ENCODE assay signal across 1 cellular context in the genomic region with DNA sequence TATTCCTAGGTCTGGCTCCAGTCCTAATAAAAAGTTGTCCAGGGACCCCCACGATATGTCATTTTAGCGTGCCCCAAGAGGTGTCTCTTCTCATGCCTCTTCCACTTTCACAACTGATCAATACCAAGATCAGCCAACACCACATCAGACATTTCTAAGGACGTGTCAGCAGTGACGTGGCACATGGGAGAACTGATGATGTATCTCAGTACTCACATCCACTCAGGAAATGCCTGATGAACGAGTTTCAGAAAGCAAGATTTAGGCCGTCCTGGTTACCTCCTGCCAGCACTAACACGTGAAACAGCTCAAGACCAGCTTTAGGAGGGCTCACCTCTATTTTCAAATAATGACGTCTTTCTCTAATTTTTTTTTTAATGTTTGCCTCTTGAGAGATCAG.
TF ChIP-seq lines count a peak whose summit lies in the region.

No MANE protein-coding gene starts in this region.

TF ChIP-seq in GM12878, 131 proteins besides CTCF, POLR2A, EP300 and RAD21 (continued from another document):
- TF ChIP-seq TBL1XR1 (IDR thresholded peaks at IDR 0.05; ENCODE audit: low read depth, low read length), result no peak
- TF ChIP-seq, protein P1, sequence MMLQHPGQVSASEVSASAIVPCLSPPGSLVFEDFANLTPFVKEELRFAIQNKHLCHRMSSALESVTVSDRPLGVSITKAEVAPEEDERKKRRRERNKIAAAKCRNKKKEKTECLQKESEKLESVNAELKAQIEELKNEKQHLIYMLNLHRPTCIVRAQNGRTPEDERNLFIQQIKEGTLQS (IDR thresholded peaks at IDR 0.05; ENCODE audit: borderline replicate concordance, extremely low read depth, low read depth, low read length), result no peak
- TF ChIP-seq FOS (IDR thresholded peaks at IDR 0.05; ENCODE audit: borderline replicate concordance, extremely low read depth, insufficient read length), result no peak
- TF ChIP-seq ZSCAN29 (IDR thresholded peaks at IDR 0.05), result no peak
- TF ChIP-seq KDM1A (IDR thresholded peaks at IDR 0.05; ENCODE audit: borderline replicate concordance), result no peak
- no peak for TF ChIP-seq SP1 (IDR thresholded peaks at IDR 0.05; ENCODE audit: low read depth, low read length)
- no peak for TF ChIP-seq ZNF24 (IDR thresholded peaks at IDR 0.05)
- TF ChIP-seq MYC (IDR thresholded peaks at IDR 0.05; ENCODE audit: insufficient read depth, insufficient read length, insufficient replicate concordance, low read length, severe bottlenecking), result no peak
- no peak for TF ChIP-seq EZH2 (IDR thresholded peaks at IDR 0.05; ENCODE audit: borderline replicate concordance, control insufficient read depth, low read depth, low read length)
- TF ChIP-seq GATAD2B (conservative IDR thresholded peaks at IDR 0.05; ENCODE audit: low read depth), result no peak
- TF ChIP-seq, protein P2, sequence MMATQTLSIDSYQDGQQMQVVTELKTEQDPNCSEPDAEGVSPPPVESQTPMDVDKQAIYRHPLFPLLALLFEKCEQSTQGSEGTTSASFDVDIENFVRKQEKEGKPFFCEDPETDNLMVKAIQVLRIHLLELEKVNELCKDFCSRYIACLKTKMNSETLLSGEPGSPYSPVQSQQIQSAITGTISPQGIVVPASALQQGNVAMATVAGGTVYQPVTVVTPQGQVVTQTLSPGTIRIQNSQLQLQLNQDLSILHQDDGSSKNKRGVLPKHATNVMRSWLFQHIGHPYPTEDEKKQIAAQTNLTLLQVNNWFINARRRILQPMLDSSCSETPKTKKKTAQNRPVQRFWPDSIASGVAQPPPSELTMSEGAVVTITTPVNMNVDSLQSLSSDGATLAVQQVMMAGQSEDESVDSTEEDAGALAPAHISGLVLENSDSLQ (IDR thresholded peaks at IDR 0.05), result no peak
- TF ChIP-seq RELA (IDR thresholded peaks at IDR 0.05; ENCODE audit: borderline replicate concordance, partially characterized antibody), result no peak
- TF ChIP-seq, protein P3, sequence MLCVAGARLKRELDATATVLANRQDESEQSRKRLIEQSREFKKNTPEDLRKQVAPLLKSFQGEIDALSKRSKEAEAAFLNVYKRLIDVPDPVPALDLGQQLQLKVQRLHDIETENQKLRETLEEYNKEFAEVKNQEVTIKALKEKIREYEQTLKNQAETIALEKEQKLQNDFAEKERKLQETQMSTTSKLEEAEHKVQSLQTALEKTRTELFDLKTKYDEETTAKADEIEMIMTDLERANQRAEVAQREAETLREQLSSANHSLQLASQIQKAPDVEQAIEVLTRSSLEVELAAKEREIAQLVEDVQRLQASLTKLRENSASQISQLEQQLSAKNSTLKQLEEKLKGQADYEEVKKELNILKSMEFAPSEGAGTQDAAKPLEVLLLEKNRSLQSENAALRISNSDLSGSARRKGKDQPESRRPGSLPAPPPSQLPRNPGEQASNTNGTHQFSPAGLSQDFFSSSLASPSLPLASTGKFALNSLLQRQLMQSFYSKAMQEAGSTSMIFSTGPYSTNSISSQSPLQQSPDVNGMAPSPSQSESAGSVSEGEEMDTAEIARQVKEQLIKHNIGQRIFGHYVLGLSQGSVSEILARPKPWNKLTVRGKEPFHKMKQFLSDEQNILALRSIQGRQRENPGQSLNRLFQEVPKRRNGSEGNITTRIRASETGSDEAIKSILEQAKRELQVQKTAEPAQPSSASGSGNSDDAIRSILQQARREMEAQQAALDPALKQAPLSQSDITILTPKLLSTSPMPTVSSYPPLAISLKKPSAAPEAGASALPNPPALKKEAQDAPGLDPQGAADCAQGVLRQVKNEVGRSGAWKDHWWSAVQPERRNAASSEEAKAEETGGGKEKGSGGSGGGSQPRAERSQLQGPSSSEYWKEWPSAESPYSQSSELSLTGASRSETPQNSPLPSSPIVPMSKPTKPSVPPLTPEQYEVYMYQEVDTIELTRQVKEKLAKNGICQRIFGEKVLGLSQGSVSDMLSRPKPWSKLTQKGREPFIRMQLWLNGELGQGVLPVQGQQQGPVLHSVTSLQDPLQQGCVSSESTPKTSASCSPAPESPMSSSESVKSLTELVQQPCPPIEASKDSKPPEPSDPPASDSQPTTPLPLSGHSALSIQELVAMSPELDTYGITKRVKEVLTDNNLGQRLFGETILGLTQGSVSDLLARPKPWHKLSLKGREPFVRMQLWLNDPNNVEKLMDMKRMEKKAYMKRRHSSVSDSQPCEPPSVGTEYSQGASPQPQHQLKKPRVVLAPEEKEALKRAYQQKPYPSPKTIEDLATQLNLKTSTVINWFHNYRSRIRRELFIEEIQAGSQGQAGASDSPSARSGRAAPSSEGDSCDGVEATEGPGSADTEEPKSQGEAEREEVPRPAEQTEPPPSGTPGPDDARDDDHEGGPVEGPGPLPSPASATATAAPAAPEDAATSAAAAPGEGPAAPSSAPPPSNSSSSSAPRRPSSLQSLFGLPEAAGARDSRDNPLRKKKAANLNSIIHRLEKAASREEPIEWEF (IDR thresholded peaks at IDR 0.05; ENCODE audit: insufficient replicate concordance, low read depth, low read length), result peak; percentile 23
- TF ChIP-seq, protein P4, sequence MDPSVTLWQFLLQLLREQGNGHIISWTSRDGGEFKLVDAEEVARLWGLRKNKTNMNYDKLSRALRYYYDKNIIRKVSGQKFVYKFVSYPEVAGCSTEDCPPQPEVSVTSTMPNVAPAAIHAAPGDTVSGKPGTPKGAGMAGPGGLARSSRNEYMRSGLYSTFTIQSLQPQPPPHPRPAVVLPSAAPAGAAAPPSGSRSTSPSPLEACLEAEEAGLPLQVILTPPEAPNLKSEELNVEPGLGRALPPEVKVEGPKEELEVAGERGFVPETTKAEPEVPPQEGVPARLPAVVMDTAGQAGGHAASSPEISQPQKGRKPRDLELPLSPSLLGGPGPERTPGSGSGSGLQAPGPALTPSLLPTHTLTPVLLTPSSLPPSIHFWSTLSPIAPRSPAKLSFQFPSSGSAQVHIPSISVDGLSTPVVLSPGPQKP (IDR thresholded peaks at IDR 0.05; ENCODE audit: low read depth, low read length), result no peak
- TF ChIP-seq BACH1 (IDR thresholded peaks at IDR 0.05; ENCODE audit: borderline replicate concordance), result no peak
- no peak for TF ChIP-seq MTA2 (IDR thresholded peaks at IDR 0.05; ENCODE audit: low read depth)
- TF ChIP-seq, protein P5, sequence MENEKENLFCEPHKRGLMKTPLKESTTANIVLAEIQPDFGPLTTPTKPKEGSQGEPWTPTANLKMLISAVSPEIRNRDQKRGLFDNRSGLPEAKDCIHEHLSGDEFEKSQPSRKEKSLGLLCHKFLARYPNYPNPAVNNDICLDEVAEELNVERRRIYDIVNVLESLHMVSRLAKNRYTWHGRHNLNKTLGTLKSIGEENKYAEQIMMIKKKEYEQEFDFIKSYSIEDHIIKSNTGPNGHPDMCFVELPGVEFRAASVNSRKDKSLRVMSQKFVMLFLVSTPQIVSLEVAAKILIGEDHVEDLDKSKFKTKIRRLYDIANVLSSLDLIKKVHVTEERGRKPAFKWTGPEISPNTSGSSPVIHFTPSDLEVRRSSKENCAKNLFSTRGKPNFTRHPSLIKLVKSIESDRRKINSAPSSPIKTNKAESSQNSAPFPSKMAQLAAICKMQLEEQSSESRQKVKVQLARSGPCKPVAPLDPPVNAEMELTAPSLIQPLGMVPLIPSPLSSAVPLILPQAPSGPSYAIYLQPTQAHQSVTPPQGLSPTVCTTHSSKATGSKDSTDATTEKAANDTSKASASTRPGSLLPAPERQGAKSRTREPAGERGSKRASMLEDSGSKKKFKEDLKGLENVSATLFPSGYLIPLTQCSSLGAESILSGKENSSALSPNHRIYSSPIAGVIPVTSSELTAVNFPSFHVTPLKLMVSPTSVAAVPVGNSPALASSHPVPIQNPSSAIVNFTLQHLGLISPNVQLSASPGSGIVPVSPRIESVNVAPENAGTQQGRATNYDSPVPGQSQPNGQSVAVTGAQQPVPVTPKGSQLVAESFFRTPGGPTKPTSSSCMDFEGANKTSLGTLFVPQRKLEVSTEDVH (IDR thresholded peaks at IDR 0.05; ENCODE audit: low read depth, partially characterized antibody), result no peak
- no peak for TF ChIP-seq TARDBP (IDR thresholded peaks at IDR 0.05; ENCODE audit: borderline replicate concordance)
- TF ChIP-seq CHD1 (IDR thresholded peaks at IDR 0.05; ENCODE audit: low read depth, low read length), result no peak
- no peak for TF ChIP-seq TCF12 (IDR thresholded peaks at IDR 0.05; ENCODE audit: low read depth, low read length)
- TF ChIP-seq ZNF384 (IDR thresholded peaks at IDR 0.05; ENCODE audit: borderline replicate concordance, low read depth, low read length), result no peak
- TF ChIP-seq RAD51 (IDR thresholded peaks at IDR 0.05), result no peak
- TF ChIP-seq IKZF2 (IDR thresholded peaks at IDR 0.05), result peak; percentile 19 to 31; a peak in 2 of 4 replicates
- TF ChIP-seq MEF2A (IDR thresholded peaks at IDR 0.05; ENCODE audit: insufficient read depth, low read depth, low read length), result no peak
- no peak for TF ChIP-seq POLR2AphosphoS5 (IDR thresholded peaks at IDR 0.05; ENCODE audit: low read length)
- TF ChIP-seq RUNX3 (IDR thresholded peaks at IDR 0.05; ENCODE audit: low read length), result peak; percentile 80
- no peak for TF ChIP-seq RCOR1 (conservative IDR thresholded peaks at IDR 0.05; ENCODE audit: low read depth, low read length)
- TF ChIP-seq NRF1 (conservative IDR thresholded peaks at IDR 0.05; ENCODE audit: low read depth, low read length), result no peak
- no peak for TF ChIP-seq MYB (IDR thresholded peaks at IDR 0.05; ENCODE audit: borderline replicate concordance, low read depth, low read length)
- TF ChIP-seq ZZZ3 (IDR thresholded peaks at IDR 0.05; ENCODE audit: control insufficient read depth, insufficient read length, low read depth), result no peak
- no peak for TF ChIP-seq ZNF217 (IDR thresholded peaks at IDR 0.05)
- 0 out of 2 replicates have a peak, but pooled peaks have one; percentile 28 for TF ChIP-seq MTA3 (IDR thresholded peaks at IDR 0.05; ENCODE audit: borderline replicate concordance, low read length)
- TF ChIP-seq SMC3 (IDR thresholded peaks at IDR 0.05; ENCODE audit: borderline replicate concordance, low read length), result no peak
- no peak for TF ChIP-seq EGR1 (IDR thresholded peaks at IDR 0.05; ENCODE audit: borderline replicate concordance in 1 of 2, low read depth in 2 of 2, low read length in 2 of 2)
- TF ChIP-seq, protein P6, sequence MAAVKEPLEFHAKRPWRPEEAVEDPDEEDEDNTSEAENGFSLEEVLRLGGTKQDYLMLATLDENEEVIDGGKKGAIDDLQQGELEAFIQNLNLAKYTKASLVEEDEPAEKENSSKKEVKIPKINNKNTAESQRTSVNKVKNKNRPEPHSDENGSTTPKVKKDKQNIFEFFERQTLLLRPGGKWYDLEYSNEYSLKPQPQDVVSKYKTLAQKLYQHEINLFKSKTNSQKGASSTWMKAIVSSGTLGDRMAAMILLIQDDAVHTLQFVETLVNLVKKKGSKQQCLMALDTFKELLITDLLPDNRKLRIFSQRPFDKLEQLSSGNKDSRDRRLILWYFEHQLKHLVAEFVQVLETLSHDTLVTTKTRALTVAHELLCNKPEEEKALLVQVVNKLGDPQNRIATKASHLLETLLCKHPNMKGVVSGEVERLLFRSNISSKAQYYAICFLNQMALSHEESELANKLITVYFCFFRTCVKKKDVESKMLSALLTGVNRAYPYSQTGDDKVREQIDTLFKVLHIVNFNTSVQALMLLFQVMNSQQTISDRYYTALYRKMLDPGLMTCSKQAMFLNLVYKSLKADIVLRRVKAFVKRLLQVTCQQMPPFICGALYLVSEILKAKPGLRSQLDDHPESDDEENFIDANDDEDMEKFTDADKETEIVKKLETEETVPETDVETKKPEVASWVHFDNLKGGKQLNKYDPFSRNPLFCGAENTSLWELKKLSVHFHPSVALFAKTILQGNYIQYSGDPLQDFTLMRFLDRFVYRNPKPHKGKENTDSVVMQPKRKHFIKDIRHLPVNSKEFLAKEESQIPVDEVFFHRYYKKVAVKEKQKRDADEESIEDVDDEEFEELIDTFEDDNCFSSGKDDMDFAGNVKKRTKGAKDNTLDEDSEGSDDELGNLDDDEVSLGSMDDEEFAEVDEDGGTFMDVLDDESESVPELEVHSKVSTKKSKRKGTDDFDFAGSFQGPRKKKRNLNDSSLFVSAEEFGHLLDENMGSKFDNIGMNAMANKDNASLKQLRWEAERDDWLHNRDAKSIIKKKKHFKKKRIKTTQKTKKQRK (IDR thresholded peaks at IDR 0.05; ENCODE audit: low read depth, low read length), result no peak
- TF ChIP-seq, protein P7, sequence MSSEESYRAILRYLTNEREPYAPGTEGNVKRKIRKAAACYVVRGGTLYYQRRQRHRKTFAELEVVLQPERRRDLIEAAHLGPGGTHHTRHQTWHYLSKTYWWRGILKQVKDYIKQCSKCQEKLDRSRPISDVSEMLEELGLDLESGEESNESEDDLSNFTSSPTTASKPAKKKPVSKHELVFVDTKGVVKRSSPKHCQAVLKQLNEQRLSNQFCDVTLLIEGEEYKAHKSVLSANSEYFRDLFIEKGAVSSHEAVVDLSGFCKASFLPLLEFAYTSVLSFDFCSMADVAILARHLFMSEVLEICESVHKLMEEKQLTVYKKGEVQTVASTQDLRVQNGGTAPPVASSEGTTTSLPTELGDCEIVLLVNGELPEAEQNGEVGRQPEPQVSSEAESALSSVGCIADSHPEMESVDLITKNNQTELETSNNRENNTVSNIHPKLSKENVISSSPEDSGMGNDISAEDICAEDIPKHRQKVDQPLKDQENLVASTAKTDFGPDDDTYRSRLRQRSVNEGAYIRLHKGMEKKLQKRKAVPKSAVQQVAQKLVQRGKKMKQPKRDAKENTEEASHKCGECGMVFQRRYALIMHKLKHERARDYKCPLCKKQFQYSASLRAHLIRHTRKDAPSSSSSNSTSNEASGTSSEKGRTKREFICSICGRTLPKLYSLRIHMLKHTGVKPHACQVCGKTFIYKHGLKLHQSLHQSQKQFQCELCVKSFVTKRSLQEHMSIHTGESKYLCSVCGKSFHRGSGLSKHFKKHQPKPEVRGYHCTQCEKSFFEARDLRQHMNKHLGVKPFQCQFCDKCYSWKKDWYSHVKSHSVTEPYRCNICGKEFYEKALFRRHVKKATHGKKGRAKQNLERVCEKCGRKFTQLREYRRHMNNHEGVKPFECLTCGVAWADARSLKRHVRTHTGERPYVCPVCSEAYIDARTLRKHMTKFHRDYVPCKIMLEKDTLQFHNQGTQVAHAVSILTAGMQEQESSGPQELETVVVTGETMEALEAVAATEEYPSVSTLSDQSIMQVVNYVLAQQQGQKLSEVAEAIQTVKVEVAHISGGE (CRISPR knock-in tag; IDR thresholded peaks at IDR 0.05), result no peak
- no peak for TF ChIP-seq SMAD5 (IDR thresholded peaks at IDR 0.05; ENCODE audit: low read depth)
- no peak for TF ChIP-seq LARP7 (IDR thresholded peaks at IDR 0.05)
- TF ChIP-seq SMAD1 (IDR thresholded peaks at IDR 0.05; ENCODE audit: low read depth, partially characterized antibody), result no peak
- TF ChIP-seq HDAC2 (IDR thresholded peaks at IDR 0.05), result no peak
- peak; percentile 95 for TF ChIP-seq CREB1 (IDR thresholded peaks at IDR 0.05; ENCODE audit: low read depth)
- no peak for TF ChIP-seq MXI1 (IDR thresholded peaks at IDR 0.05; ENCODE audit: low read depth, low read length)
- no peak for TF ChIP-seq SPI1 (IDR thresholded peaks at IDR 0.05; ENCODE audit: borderline replicate concordance, insufficient read depth, low read depth, low read length)
